9 cellular contexts compared by ENCODE assay signal in the genomic region with DNA sequence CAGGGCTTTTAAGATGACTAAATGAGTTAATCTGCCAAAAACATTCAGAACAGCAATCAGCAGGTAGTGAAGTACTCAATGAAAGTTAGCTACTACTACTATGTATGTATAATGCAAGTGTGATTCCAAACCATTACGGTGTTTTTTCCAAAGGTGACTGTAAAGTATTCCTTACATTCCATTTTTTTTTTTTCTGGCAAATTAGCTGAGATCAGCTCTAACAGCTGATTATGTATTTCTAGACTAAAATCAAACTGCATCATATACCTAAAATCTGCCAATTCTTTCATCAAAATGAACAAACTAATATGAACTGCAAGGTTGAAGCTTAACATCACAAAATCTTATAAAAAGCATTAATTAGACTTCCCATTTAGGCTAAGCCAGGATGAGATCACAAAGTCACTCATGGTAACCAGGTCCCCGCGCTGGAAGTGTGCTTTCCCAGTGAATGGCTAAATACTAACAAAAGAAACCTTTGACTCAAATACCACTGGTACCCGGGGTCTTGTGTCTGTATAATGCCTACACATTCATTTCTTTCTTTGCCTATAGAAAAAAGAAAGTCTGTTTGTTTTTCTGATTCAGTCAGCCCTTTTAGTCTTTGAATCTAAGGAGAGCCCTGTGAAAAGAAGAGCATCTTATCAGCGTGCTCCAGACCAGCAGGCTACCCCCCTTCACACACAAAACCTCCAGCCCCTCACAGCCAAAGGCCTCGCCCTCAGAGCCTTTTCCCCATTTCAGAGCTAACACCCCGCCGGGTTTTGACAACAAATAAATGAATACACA.
DNase-seq lines count a peak whose midpoint lies in the region; ATAC-seq, FAIRE-seq and TF ChIP-seq lines count a peak whose summit lies in the region.
"Had no signal": no experiment of that assay in that cellular context is flagged by ENCODE, and none has a peak within 500 bp of the region (broad histone marks: within the 10 kb centered on the region; RNA-seq: fewer than 3 reads in every experiment).

No MANE protein-coding gene starts in this region.

- H3K4me3 ChIP-seq in heart left ventricle: peak overlapping the region in 10 of 12 donors; percentile 81 to 96 (median 91)
- peak overlapping the region; percentile 92 to 99 for H3K4me3 ChIP-seq in ascending aorta
- peak overlapping the region in 2 of 3 donors; percentile 0 to 16 for H3K4me3 ChIP-seq in liver (ENCODE audit: low read depth in 1 of 3, low read length in 3 of 3)

- peaks cover 8 to 81% (median 69%) of the 10 kb centered on the region in 12 donors for H3K4me1 ChIP-seq in heart left ventricle
- H3K4me1 ChIP-seq in ascending aorta: peaks cover 7 to 31% of the 10 kb centered on the region in 2 donors
- H3K4me1 ChIP-seq in liver (ENCODE audit: control insufficient read depth in 4 of 4, insufficient read depth in 4 of 4, low read length in 3 of 4): peaks cover 0 to 5% (median 2%) of the 10 kb centered on the region in 4 donors

- peak overlapping the region; percentile 96 for H3K4me3 Mint-ChIP-seq in type B pancreatic cell

- TF ChIP-seq CTCF in heart left ventricle (IDR thresholded peaks at IDR 0.05) (no peak), ascending aorta (IDR thresholded peaks at IDR 0.05) (no peak), liver (IDR thresholded peaks at IDR 0.05; ENCODE audit: low read depth, low read length, missing input control) (no peak), type B pancreatic cell (conservative IDR thresholded peaks at IDR 0.05) (no peak)

- H3K36me3 ChIP-seq in heart left ventricle: peaks cover 0 to 4% (median 0%) of the 10 kb centered on the region in 9 donors
- no peaks in the 10 kb centered on the region for H3K36me3 ChIP-seq in ascending aorta
- no peaks in the 10 kb centered on the region for H3K36me3 ChIP-seq in liver (ENCODE audit: control insufficient read depth in 4 of 4, insufficient read depth in 3 of 4, low read depth in 1 of 4, low read length in 3 of 4)

- H3K27me3 ChIP-seq in heart left ventricle (no peaks in the 10 kb centered on the region), ascending aorta (no peaks in the 10 kb centered on the region), liver (ENCODE audit: control insufficient read depth in 4 of 4, insufficient read depth in 4 of 4, low read length in 3 of 4) (no peaks in the 10 kb centered on the region)

- no peak overlapping the region for H3K9ac ChIP-seq in liver (ENCODE audit: low read depth in 1 of 2, low read length in 2 of 2)

- FAIRE-seq in GM19239 (lab: Jason Lieb, UNC): no peak

- intact Hi-C loops in heart left ventricle (cut with DNase I) (loop anchor here in 8 of 10 donors (5.0 to 10.0 kb wide), 10 partner anchors 38 to 570 kb away; a partner anchor contains a TSS), Right ventricle myocardium superior (cut with DNase I) (loop anchor here (5.0 to 10.0 kb wide), 2 partner anchors 80 to 87 kb away; a partner anchor contains a TSS), ascending aorta (cut with DNase I) (loop anchor here (5.0 kb wide), 2 partner anchors 87 to 133 kb away; a partner anchor contains a TSS)

- peak overlapping the region in 8 of 12 donors; percentile 89 to 99 (median 96) for H3K27ac ChIP-seq in heart left ventricle
- peak overlapping the region in 1 of 2 donors; percentile 97 for H3K27ac ChIP-seq in ascending aorta
- peak overlapping the region in 1 of 2 donors; percentile 14 for H3K27ac ChIP-seq in liver (ENCODE audit: low read depth in 1 of 2, low read length in 2 of 2)

- H3K9me3 Mint-ChIP-seq in type B pancreatic cell: peaks cover 5% of the 10 kb centered on the region

- H3K27me3 Mint-ChIP-seq in type B pancreatic cell: peaks cover 4% of the 10 kb centered on the region

- DNase-seq in heart left ventricle (no peak), Right ventricle myocardium superior (no peak), ascending aorta (ENCODE audit: low spot score in 2 of 2) (no peak), type B pancreatic cell (ENCODE audit: extremely low spot score, unreplicated experiment) (no peak), GM19239 (ENCODE audit: insufficient read length, low spot score) (no peak), NCI-H2107 (lab: John Stamatoyannopoulos, UW) (no peak)
- DNase-seq: EL had no signal

- H3K36me3 Mint-ChIP-seq in type B pancreatic cell: peaks cover 8% of the 10 kb centered on the region

- H3K27ac Mint-ChIP-seq in type B pancreatic cell: peak overlapping the region; percentile 97

- WGBS in heart left ventricle, 4 donors: 35 to 47% (median 41%) methylated on average over 8 of the region's 8 CpGs
- 77% methylated on average over 8 of the region's 8 CpGs for WGBS in liver

- H3K9me3 ChIP-seq in heart left ventricle (no peaks in the 10 kb centered on the region), ascending aorta (no peaks in the 10 kb centered on the region), liver (ENCODE audit: control insufficient read depth in 4 of 4, low read length in 3 of 4) (no peaks in the 10 kb centered on the region)

- ATAC-seq in heart left ventricle (no peak), Right ventricle myocardium superior (ENCODE audit: poor library complexity) (no peak), HG03196 (IDR thresholded peaks at IDR 0.05; ENCODE audit: unreplicated experiment) (no peak)

- TF ChIP-seq RAD21 in liver (IDR thresholded peaks at IDR 0.05): no peak

- no peak for TF ChIP-seq POLR2A in heart left ventricle (IDR thresholded peaks at IDR 0.05)

- peaks cover 56% of the 10 kb centered on the region for H3K4me1 Mint-ChIP-seq in type B pancreatic cell (ENCODE audit: unreplicated experiment)

TF ChIP-seq in liver, 16 proteins besides CTCF, POLR2A, EP300 and RAD21:
- TF ChIP-seq FOXA1 (IDR thresholded peaks at IDR 0.05): no peak

Comparison
In these comparisons a context has a peak if more than half of its experiments do, and no peak if none do; other contexts are left out.
1. H3K4me3 ChIP-seq: peak in every context shown above with its lines; median percentile 96 in ascending aorta; 91 in heart left ventricle; 8 in liver.